Comparison of ENCODE assay signal across 8 cellular contexts in the genomic region with DNA sequence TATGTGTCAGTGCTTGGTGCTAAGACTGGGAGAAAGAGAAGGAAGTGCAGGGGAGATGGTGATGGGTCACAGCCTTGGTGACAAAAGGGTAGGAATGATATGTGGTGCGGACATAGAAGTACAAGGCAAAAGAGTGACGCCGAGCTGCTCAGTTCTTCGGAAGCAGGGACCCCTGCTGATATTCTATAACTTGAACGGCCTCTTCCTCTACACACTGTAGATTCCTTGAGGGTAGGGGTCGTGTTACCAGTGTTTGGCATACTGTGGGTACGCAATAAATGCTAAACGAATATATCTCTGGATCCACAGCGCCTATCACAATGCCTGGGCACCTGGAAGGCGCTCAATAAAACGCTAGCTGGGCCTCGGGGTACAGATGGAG.
DNase-seq lines count a peak whose midpoint lies in the region; ATAC-seq and TF ChIP-seq lines count a peak whose summit lies in the region.

No MANE protein-coding gene starts in this region.

- ATAC-seq in activated CD4-positive, CD25-positive, alpha-beta regulatory T cell treated with anti-CD3 and anti-CD28 coated beads, Interleukin-2, amount 50 U/mL, for 24 hours, result no peak
- ATAC-seq in HG03342 (IDR thresholded peaks at IDR 0.05; ENCODE audit: unreplicated experiment), result no peak

- DNase-seq in NT2/D1 (ENCODE audit: low read depth, low spot score) (no peak), fibroblast of pulmonary artery (ENCODE audit: low read depth) (no peak), cortex of kidney (lab: John Stamatoyannopoulos, UW) (no peak), COR-L47 (lab: John Stamatoyannopoulos, UW) (no peak)

- H3K27me3 ChIP-seq in NT2/D1 (ENCODE audit: insufficient read depth, insufficient read length) (no peaks in the 10 kb centered on the region), rectal smooth muscle tissue (ENCODE audit: control insufficient read depth, insufficient read depth, low read length) (no peaks in the 10 kb centered on the region)

- H3K4me3 ChIP-seq in NT2/D1 (ENCODE audit: insufficient read length, low read depth) (peak overlapping the region; percentile 94), fibroblast of pulmonary artery (replicated peaks; ENCODE audit: low read depth, low read length) (peak overlapping the region; percentile 73), rectal smooth muscle tissue (ENCODE audit: low read length) (peak overlapping the region; percentile 96)

- TF ChIP-seq CTCF in fibroblast of pulmonary artery (IDR thresholded peaks at IDR 0.05; ENCODE audit: low read length, missing control alignments), result no peak

- no peaks in the 10 kb centered on the region for H3K36me3 ChIP-seq in ES-I3 (ENCODE audit: insufficient read depth, low read length)
- H3K36me3 ChIP-seq in NT2/D1 (ENCODE audit: insufficient read depth, insufficient read length, low read length), result peaks cover 10% of the 10 kb centered on the region
- H3K36me3 ChIP-seq in rectal smooth muscle tissue (ENCODE audit: control insufficient read depth, insufficient read depth, low read length), result no peaks in the 10 kb centered on the region

- peak overlapping the region; percentile 80 for H3K27ac ChIP-seq in rectal smooth muscle tissue (ENCODE audit: low read depth, low read length)

- H3K4me1 ChIP-seq in ES-I3 (ENCODE audit: insufficient read depth, low read length) (no peaks in the 10 kb centered on the region), NT2/D1 (ENCODE audit: insufficient read depth, insufficient read length) (no peaks in the 10 kb centered on the region), rectal smooth muscle tissue (ENCODE audit: control insufficient read depth, insufficient read depth, low read length) (peaks cover 2% of the 10 kb centered on the region)

- peak overlapping the region; percentile 80 for H3K9ac ChIP-seq in ES-I3 (ENCODE audit: low read depth, low read length)
- H3K9ac ChIP-seq in NT2/D1 (ENCODE audit: insufficient read length, low read depth), result peak overlapping the region; percentile 99
- H3K9ac ChIP-seq in rectal smooth muscle tissue (ENCODE audit: low read length), result peak overlapping the region; percentile 77

- no peaks in the 10 kb centered on the region for H3K9me3 ChIP-seq in ES-I3 (ENCODE audit: control insufficient read depth, insufficient read depth, low read length)
- H3K9me3 ChIP-seq in NT2/D1 (ENCODE audit: insufficient read depth, low read length), result no peaks in the 10 kb centered on the region
